In the genomic region with DNA sequence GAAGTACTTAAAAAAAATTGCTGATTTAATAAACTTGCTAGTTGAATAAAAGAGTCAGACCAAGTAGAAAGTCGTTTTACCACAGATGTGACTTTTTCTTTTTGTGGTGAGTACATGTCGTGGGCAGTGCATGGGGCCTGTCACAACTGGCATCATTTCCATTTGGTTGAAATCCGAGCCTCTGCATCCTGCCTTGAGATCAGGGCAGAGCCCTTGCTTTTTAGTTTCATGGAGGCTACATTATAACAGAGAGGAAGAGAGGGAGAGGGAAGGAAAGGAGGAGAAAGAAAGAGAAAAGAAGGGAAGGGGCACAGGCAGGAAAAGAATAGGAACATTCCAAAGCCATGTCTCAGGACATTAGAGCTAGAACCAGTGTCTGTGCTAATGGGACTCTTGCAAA, we compare ENCODE assay signal across 1 cellular context.
TF ChIP-seq lines count a peak whose summit lies in the region.

No MANE protein-coding gene starts in this region.

TF ChIP-seq in GM23338, 12 proteins besides CTCF, POLR2A, EP300 and RAD21 (continued from another document):
- TF ChIP-seq, protein P1, sequence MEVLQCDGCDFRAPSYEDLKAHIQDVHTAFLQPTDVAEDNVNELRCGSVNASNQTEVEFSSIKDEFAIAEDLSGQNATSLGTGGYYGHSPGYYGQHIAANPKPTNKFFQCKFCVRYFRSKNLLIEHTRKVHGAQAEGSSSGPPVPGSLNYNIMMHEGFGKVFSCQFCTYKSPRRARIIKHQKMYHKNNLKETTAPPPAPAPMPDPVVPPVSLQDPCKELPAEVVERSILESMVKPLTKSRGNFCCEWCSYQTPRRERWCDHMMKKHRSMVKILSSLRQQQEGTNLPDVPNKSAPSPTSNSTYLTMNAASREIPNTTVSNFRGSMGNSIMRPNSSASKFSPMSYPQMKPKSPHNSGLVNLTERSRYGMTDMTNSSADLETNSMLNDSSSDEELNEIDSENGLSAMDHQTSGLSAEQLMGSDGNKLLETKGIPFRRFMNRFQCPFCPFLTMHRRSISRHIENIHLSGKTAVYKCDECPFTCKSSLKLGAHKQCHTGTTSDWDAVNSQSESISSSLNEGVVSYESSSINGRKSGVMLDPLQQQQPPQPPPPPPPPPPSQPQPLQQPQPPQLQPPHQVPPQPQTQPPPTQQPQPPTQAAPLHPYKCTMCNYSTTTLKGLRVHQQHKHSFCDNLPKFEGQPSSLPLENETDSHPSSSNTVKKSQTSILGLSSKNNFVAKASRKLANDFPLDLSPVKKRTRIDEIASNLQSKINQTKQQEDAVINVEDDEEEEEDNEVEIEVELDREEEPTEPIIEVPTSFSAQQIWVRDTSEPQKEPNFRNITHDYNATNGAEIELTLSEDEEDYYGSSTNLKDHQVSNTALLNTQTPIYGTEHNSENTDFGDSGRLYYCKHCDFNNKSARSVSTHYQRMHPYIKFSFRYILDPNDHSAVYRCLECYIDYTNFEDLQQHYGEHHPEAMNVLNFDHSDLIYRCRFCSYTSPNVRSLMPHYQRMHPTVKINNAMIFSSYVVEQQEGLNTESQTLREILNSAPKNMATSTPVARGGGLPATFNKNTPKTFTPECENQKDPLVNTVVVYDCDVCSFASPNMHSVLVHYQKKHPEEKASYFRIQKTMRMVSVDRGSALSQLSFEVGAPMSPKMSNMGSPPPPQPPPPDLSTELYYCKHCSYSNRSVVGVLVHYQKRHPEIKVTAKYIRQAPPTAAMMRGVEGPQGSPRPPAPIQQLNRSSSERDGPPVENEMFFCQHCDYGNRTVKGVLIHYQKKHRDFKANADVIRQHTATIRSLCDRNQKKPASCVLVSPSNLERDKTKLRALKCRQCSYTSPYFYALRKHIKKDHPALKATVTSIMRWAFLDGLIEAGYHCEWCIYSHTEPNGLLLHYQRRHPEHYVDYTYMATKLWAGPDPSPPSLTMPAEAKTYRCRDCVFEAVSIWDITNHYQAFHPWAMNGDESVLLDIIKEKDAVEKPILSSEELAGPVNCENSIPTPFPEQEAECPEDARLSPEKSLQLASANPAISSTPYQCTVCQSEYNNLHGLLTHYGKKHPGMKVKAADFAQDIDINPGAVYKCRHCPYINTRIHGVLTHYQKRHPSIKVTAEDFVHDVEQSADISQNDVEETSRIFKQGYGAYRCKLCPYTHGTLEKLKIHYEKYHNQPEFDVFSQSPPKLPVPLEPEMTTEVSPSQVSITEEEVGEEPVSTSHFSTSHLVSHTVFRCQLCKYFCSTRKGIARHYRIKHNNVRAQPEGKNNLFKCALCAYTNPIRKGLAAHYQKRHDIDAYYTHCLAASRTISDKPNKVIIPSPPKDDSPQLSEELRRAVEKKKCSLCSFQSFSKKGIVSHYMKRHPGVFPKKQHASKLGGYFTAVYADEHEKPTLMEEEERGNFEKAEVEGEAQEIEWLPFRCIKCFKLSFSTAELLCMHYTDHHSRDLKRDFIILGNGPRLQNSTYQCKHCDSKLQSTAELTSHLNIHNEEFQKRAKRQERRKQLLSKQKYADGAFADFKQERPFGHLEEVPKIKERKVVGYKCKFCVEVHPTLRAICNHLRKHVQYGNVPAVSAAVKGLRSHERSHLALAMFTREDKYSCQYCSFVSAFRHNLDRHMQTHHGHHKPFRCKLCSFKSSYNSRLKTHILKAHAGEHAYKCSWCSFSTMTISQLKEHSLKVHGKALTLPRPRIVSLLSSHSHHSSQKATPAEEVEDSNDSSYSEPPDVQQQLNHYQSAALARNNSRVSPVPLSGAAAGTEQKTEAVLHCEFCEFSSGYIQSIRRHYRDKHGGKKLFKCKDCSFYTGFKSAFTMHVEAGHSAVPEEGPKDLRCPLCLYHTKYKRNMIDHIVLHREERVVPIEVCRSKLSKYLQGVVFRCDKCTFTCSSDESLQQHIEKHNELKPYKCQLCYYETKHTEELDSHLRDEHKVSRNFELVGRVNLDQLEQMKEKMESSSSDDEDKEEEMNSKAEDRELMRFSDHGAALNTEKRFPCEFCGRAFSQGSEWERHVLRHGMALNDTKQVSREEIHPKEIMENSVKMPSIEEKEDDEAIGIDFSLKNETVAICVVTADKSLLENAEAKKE (CRISPR knock-in tag; IDR thresholded peaks at IDR 0.05), result no peak
- TF ChIP-seq POLR2AphosphoS5 (IDR thresholded peaks at IDR 0.05; ENCODE audit: low read depth) (no peak), STAT1 (IDR thresholded peaks at IDR 0.05; ENCODE audit: unreplicated experiment) (no peak), EZH2 (IDR thresholded peaks at IDR 0.05; ENCODE audit: low read depth, unreplicated experiment) (no peak), EZH2phosphoT487 (IDR thresholded peaks at IDR 0.05; ENCODE audit: unreplicated experiment) (no peak)
